27 cellular contexts compared by ENCODE assay signal in genomic region chrX:49257074-49257790, GRCh38. TPM values are rescaled to one million over a fixed set of nuclear protein-coding genes. Genes with fewer than 3 reads are reported as not detected.
DNase-seq lines count a peak whose midpoint lies in the region; ATAC-seq and TF ChIP-seq lines count a peak whose summit lies in the region.
"Had no signal": no experiment of that assay in that cellular context is flagged by ENCODE, and none has a peak within 500 bp of the region (broad histone marks: within the 10 kb centered on the region; RNA-seq: fewer than 3 reads in every experiment).

No MANE protein-coding gene starts in this region.

- peak in 1 of 3 donors; percentile 61 for DNase-seq in CD4-positive, CD25-positive, alpha-beta regulatory T cell
- DNase-seq in H7 (peak; percentile 33), AG08395 (ENCODE audit: low spot score) (no peak), HK-2 (ENCODE audit: unreplicated experiment) (no peak), right atrium auricular region (ENCODE audit: low spot score) (no peak)
- DNase-seq in activated CD8-positive, alpha-beta T cell treated with anti-CD3 and anti-CD28 coated beads, Interleukin-2, amount 10 ng/mL, durations not matched to agents 7 days and 5 days = no peak
- DNase-seq in naive thymus-derived CD8-positive, alpha-beta T cell = no peak
- DNase-seq: ACHN, adrenal gland, brain microvascular endothelial cell, Karpas-422, left ventricle myocardium inferior, NCI-H146, NCI-H446, NCI-H774, psoas muscle, transverse colon had no signal

- peak overlapping the region; percentile 6 for H3K4me3 ChIP-seq in CD4-positive, CD25-positive, alpha-beta regulatory T cell (ENCODE audit: low read depth, low read length)
- no peak overlapping the region for H3K4me3 ChIP-seq in H7 (ENCODE audit: insufficient read depth, low read depth, low read length)
- no peak overlapping the region for H3K4me3 ChIP-seq in right atrium auricular region
- H3K4me3 ChIP-seq: adrenal gland, BLaER1, left ventricle myocardium inferior, psoas muscle, transverse colon had no signal

- POLR2A ChIA-PET in activated CD8-positive, alpha-beta T cell treated with anti-CD3 and anti-CD28 coated beads, Interleukin-2, amount 10 ng/mL, durations not matched to agents 7 days and 5 days (lab: Charles Lee) = interaction anchor here (1.9 kb wide), 1 partner anchor 11 kb away, joined by 7 read pairs; no protein-coding TSS in a partner anchor
- POLR2A ChIA-PET in naive thymus-derived CD8-positive, alpha-beta T cell (lab: Charles Lee) = interaction anchor here (0.9 to 4.0 kb wide), 4 partner anchors 9 to 101 kb away, joined by 3 to 36 read pairs (median 4); partner anchors contain the start of genes CCDC22 and PPP1R3F

- TF ChIP-seq CTCF in right atrium auricular region (IDR thresholded peaks at IDR 0.05) = no peak

- no peaks in the 10 kb centered on the region for H3K27me3 ChIP-seq in CD4-positive, CD25-positive, alpha-beta regulatory T cell (ENCODE audit: control insufficient read depth, insufficient read depth, low read length)
- H3K27me3 ChIP-seq in H7 (ENCODE audit: control insufficient read depth, insufficient read depth, low read length) (no peaks in the 10 kb centered on the region), right atrium auricular region (no peaks in the 10 kb centered on the region)
- H3K27me3 ChIP-seq: brain microvascular endothelial cell, neutrophil, transverse colon had no signal

- H3K36me3 ChIP-seq in CD4-positive, CD25-positive, alpha-beta regulatory T cell (ENCODE audit: control insufficient read depth, insufficient read depth, low read length) = peaks cover 37% of the 10 kb centered on the region
- no peaks in the 10 kb centered on the region for H3K36me3 ChIP-seq in H7 (replicated peaks; ENCODE audit: control insufficient read depth, insufficient read depth, low read length)
- no peaks in the 10 kb centered on the region for H3K36me3 ChIP-seq in right atrium auricular region
- H3K36me3 ChIP-seq: adrenal gland, BLaER1, brain microvascular endothelial cell, left ventricle myocardium inferior, transverse colon had no signal

- peak overlapping the region; percentile 81 for H3K27ac ChIP-seq in CD4-positive, CD25-positive, alpha-beta regulatory T cell (ENCODE audit: insufficient read depth, low read length, poor library complexity, severe bottlenecking)
- no peak overlapping the region for H3K27ac ChIP-seq in right atrium auricular region
- H3K27ac ChIP-seq: adrenal gland, BLaER1, brain microvascular endothelial cell, left ventricle myocardium inferior, neutrophil, psoas muscle, transverse colon had no signal

- peak overlapping the region; percentile 48 to 97 (median 83) for H3K27ac Mint-ChIP-seq in CD4-positive, CD25-positive, alpha-beta regulatory T cell
- H3K27ac Mint-ChIP-seq in activated CD8-positive, alpha-beta T cell treated with anti-CD3 and anti-CD28 coated beads, Interleukin-2, amount 10 ng/mL, durations not matched to agents 7 days and 5 days = peak overlapping the region; percentile 39
- H3K27ac Mint-ChIP-seq in naive thymus-derived CD8-positive, alpha-beta T cell = peak overlapping the region in 7 of 10 donors; percentile 21 to 85 (median 53)
- H3K27ac Mint-ChIP-seq: activated T-helper 2 cell treated with anti-CD3 and anti-CD28 coated beads, Interferon-gamma antibody, Interleukin-2, Interleukin-4, amounts not matched to agents 10 μg/mL and 5 μg/mL and 100 μg/mL, durations not matched to agents 14 hours and 24 hours and 36 hours; T-helper 2 cell treated with Interferon-gamma antibody and Interleukin-4, amounts not matched to agents 5 μg/mL and 100 μg/mL, for 36 hours had no signal

- peak overlapping the region; percentile 70 to 100 (median 80) for H3K4me3 Mint-ChIP-seq in CD4-positive, CD25-positive, alpha-beta regulatory T cell
- no peak overlapping the region for H3K4me3 Mint-ChIP-seq in activated CD8-positive, alpha-beta T cell treated with anti-CD3 and anti-CD28 coated beads, Interleukin-2, amount 10 ng/mL, durations not matched to agents 7 days and 5 days
- H3K4me3 Mint-ChIP-seq in naive thymus-derived CD8-positive, alpha-beta T cell = peak overlapping the region in 5 of 10 donors; percentile 38 to 72 (median 56)

- H3K36me3 Mint-ChIP-seq in CD4-positive, CD25-positive, alpha-beta regulatory T cell = peaks cover 38% of the 10 kb centered on the region
- peaks cover 11% of the 10 kb centered on the region for H3K36me3 Mint-ChIP-seq in activated CD8-positive, alpha-beta T cell treated with anti-CD3 and anti-CD28 coated beads, Interleukin-2, amount 10 ng/mL, durations not matched to agents 7 days and 5 days (ENCODE audit: low read depth)
- peaks cover 0 to 3% (median 0%) of the 10 kb centered on the region in 3 donors for H3K36me3 Mint-ChIP-seq in naive thymus-derived CD8-positive, alpha-beta T cell

- H3K9me3 Mint-ChIP-seq in CD4-positive, CD25-positive, alpha-beta regulatory T cell = peaks cover 0 to 4% (median 0%) of the 10 kb centered on the region in 7 donors
- no peaks in the 10 kb centered on the region for H3K9me3 Mint-ChIP-seq in activated CD8-positive, alpha-beta T cell treated with anti-CD3 and anti-CD28 coated beads, Interleukin-2, amount 10 ng/mL, durations not matched to agents 7 days and 5 days (ENCODE audit: insufficient read depth)
- H3K9me3 Mint-ChIP-seq in naive thymus-derived CD8-positive, alpha-beta T cell = no peaks in the 10 kb centered on the region
- H3K9me3 Mint-ChIP-seq: activated T-helper 2 cell treated with anti-CD3 and anti-CD28 coated beads, Interferon-gamma antibody, Interleukin-2, Interleukin-4, amounts not matched to agents 10 μg/mL and 5 μg/mL and 100 μg/mL, durations not matched to agents 14 hours and 24 hours and 36 hours; T-helper 2 cell treated with Interferon-gamma antibody and Interleukin-4, amounts not matched to agents 5 μg/mL and 100 μg/mL, for 36 hours had no signal

- H3K4me1 Mint-ChIP-seq in CD4-positive, CD25-positive, alpha-beta regulatory T cell = peaks cover 0 to 67% (median 21%) of the 10 kb centered on the region in 4 donors
- peaks cover 28% of the 10 kb centered on the region for H3K4me1 Mint-ChIP-seq in activated CD8-positive, alpha-beta T cell treated with anti-CD3 and anti-CD28 coated beads, Interleukin-2, amount 10 ng/mL, durations not matched to agents 7 days and 5 days (ENCODE audit: low read depth)
- peaks cover 13 to 30% (median 26%) of the 10 kb centered on the region in 4 donors for H3K4me1 Mint-ChIP-seq in naive thymus-derived CD8-positive, alpha-beta T cell

- no peak for ATAC-seq in CD4-positive, CD25-positive, alpha-beta regulatory T cell (ENCODE audit: low read depth in 2 of 2)
- ATAC-seq in activated CD8-positive, alpha-beta T cell treated with anti-CD3 and anti-CD28 coated beads, Interleukin-2, amount 10 ng/mL, durations not matched to agents 7 days and 5 days = no peak
- ATAC-seq in naive thymus-derived CD8-positive, alpha-beta T cell = peak; percentile 36 to 45
- ATAC-seq: HCT116, psoas muscle had no signal

- H3K9me3 ChIP-seq in CD4-positive, CD25-positive, alpha-beta regulatory T cell (ENCODE audit: control insufficient read depth in 2 of 2, low read length in 2 of 2) = no peaks in the 10 kb centered on the region
- no peaks in the 10 kb centered on the region for H3K9me3 ChIP-seq in right atrium auricular region
- H3K9me3 ChIP-seq: adrenal gland, BLaER1, left ventricle myocardium inferior, neutrophil, psoas muscle, transverse colon had no signal

- H3K4me1 ChIP-seq in CD4-positive, CD25-positive, alpha-beta regulatory T cell (ENCODE audit: control insufficient read depth, insufficient read depth, low read length, poor library complexity, severe bottlenecking) = peaks cover 73% of the 10 kb centered on the region
- no peaks in the 10 kb centered on the region for H3K4me1 ChIP-seq in right atrium auricular region
- H3K4me1 ChIP-seq: adrenal gland, left ventricle myocardium inferior, psoas muscle, transverse colon had no signal

- no peaks in the 10 kb centered on the region for H3K27me3 Mint-ChIP-seq in CD4-positive, CD25-positive, alpha-beta regulatory T cell
- no peaks in the 10 kb centered on the region for H3K27me3 Mint-ChIP-seq in activated CD8-positive, alpha-beta T cell treated with anti-CD3 and anti-CD28 coated beads, Interleukin-2, amount 10 ng/mL, durations not matched to agents 7 days and 5 days (ENCODE audit: low read depth)
- H3K27me3 Mint-ChIP-seq in naive thymus-derived CD8-positive, alpha-beta T cell = no peaks in the 10 kb centered on the region

- CTCF ChIA-PET in activated CD8-positive, alpha-beta T cell treated with anti-CD3 and anti-CD28 coated beads, Interleukin-2, amount 10 ng/mL, durations not matched to agents 7 days and 5 days (lab: Charles Lee) = interaction anchor here (1.1 kb wide), 1 partner anchor 64 kb away, joined by 3 read pairs; no protein-coding TSS in a partner anchor

RNA-seq across cellular contexts. Expression of gene FOXP3, which starts 7.3 kb away (rescaled TPM):
- 198 TPM for total RNA-seq in CD4-positive, CD25-positive, alpha-beta regulatory T cell
- 100 to 1,000 TPM; 154 to 190 (median 172) TPM for polyA plus RNA-seq in CD4-positive, CD25-positive, alpha-beta regulatory T cell
- 0.14 and 0.37 TPM in 2 replicates for total RNA-seq in H7 (2014; rRNA removed; shearing (Covaris generic))
- 10 to 100 TPM; 14.6 to 15.4 TPM for total RNA-seq in activated CD8-positive, alpha-beta T cell treated with anti-CD3 and anti-CD28 coated beads, Interleukin-2, amount 10 ng/mL, durations not matched to agents 7 days and 5 days
- under 1 TPM; 0.18 to 0.41 TPM for total RNA-seq in naive thymus-derived CD8-positive, alpha-beta T cell
- under 1 TPM in 2 of 3 donors, not detected in 1; 0.17 to 0.33 TPM for polyA plus RNA-seq in naive thymus-derived CD8-positive, alpha-beta T cell
- not detected for total RNA-seq in right atrium auricular region
- total RNA-seq: Daoy, left ventricle myocardium inferior, mesenteric fat pad, psoas muscle, RPMI7951, transverse colon had no signal

RNA-seq across cellular contexts. Expression of gene PPP1R3F, which starts 12.4 kb away (rescaled TPM):
- 19.4 TPM for total RNA-seq in CD4-positive, CD25-positive, alpha-beta regulatory T cell
- 10 to 100 TPM; 11.8 to 28.0 (median 15.1) TPM for polyA plus RNA-seq in CD4-positive, CD25-positive, alpha-beta regulatory T cell
- 8.9 and 16.4 TPM in 2 replicates for total RNA-seq in H7 (2014; rRNA removed; shearing (Covaris generic))
- 1 to 10 TPM; 8.0 to 8.5 TPM for total RNA-seq in activated CD8-positive, alpha-beta T cell treated with anti-CD3 and anti-CD28 coated beads, Interleukin-2, amount 10 ng/mL, durations not matched to agents 7 days and 5 days
- total RNA-seq in naive thymus-derived CD8-positive, alpha-beta T cell = 10 to 100 TPM; 14.8 to 21.8 TPM
- 1 to 10 TPM; 6.7 to 9.7 (median 8.3) TPM for polyA plus RNA-seq in naive thymus-derived CD8-positive, alpha-beta T cell
- 10 to 100 TPM; 24.2 to 29.6 TPM for total RNA-seq in right atrium auricular region

RNA-seq across cellular contexts. Expression of gene CCDC22, which starts 22.0 kb away (rescaled TPM):
- total RNA-seq in CD4-positive, CD25-positive, alpha-beta regulatory T cell = 18.3 TPM
- 10 to 100 TPM; 18.8 to 34.6 (median 28.0) TPM for polyA plus RNA-seq in CD4-positive, CD25-positive, alpha-beta regulatory T cell
- total RNA-seq in H7 (2014; rRNA removed; shearing (Covaris generic)) = 11.1 and 13.7 TPM in 2 replicates
- 10 to 100 TPM; 27.3 to 32.2 TPM for total RNA-seq in activated CD8-positive, alpha-beta T cell treated with anti-CD3 and anti-CD28 coated beads, Interleukin-2, amount 10 ng/mL, durations not matched to agents 7 days and 5 days
- 10 to 100 TPM; 27.4 to 27.9 TPM for total RNA-seq in naive thymus-derived CD8-positive, alpha-beta T cell
- 10 to 100 TPM; 22.2 to 29.8 (median 25.2) TPM for polyA plus RNA-seq in naive thymus-derived CD8-positive, alpha-beta T cell
- 10 to 100 TPM in 1 of 2 donors, 1 to 10 TPM in 1; 9.5 to 14.4 TPM for total RNA-seq in right atrium auricular region

RNA-seq across cellular contexts. Expression of gene CACNA1F, which starts 24.1 kb away (rescaled TPM):
- 0.69 TPM for total RNA-seq in CD4-positive, CD25-positive, alpha-beta regulatory T cell
- polyA plus RNA-seq in CD4-positive, CD25-positive, alpha-beta regulatory T cell = not detected
- total RNA-seq in H7 (2014; rRNA removed; shearing (Covaris generic)) = 0.55 and 2.1 TPM in 2 replicates
- total RNA-seq in activated CD8-positive, alpha-beta T cell treated with anti-CD3 and anti-CD28 coated beads, Interleukin-2, amount 10 ng/mL, durations not matched to agents 7 days and 5 days = under 1 TPM; 0.11 to 0.18 TPM
- total RNA-seq in naive thymus-derived CD8-positive, alpha-beta T cell = 1 to 10 TPM; 3.6 to 3.8 TPM
- under 1 TPM in 1 of 3 donors, not detected in 2; 0.02 TPM for polyA plus RNA-seq in naive thymus-derived CD8-positive, alpha-beta T cell
- total RNA-seq in right atrium auricular region = under 1 TPM; 0.08 to 0.11 TPM
- total RNA-seq: chondrocyte, Daoy, mesenteric fat pad, myocyte, RPMI7951 had no signal

RNA-seq across cellular contexts. Expression of gene GAGE10, which starts 46.2 kb away (rescaled TPM):
- not detected for total RNA-seq in CD4-positive, CD25-positive, alpha-beta regulatory T cell
- not detected for polyA plus RNA-seq in CD4-positive, CD25-positive, alpha-beta regulatory T cell
- total RNA-seq in H7 (2014; rRNA removed; shearing (Covaris generic)) = not detected in 2 replicates
- not detected for total RNA-seq in activated CD8-positive, alpha-beta T cell treated with anti-CD3 and anti-CD28 coated beads, Interleukin-2, amount 10 ng/mL, durations not matched to agents 7 days and 5 days
- total RNA-seq in naive thymus-derived CD8-positive, alpha-beta T cell = 1 to 10 TPM in 1 of 2 experiments, not detected in 1; 1.0 TPM
- not detected for polyA plus RNA-seq in naive thymus-derived CD8-positive, alpha-beta T cell
- not detected for total RNA-seq in right atrium auricular region
- total RNA-seq: activated T-helper 2 cell treated with anti-CD3 and anti-CD28 coated beads, Interferon-gamma antibody, Interleukin-2, Interleukin-4, amounts not matched to agents 10 μg/mL and 5 μg/mL and 100 μg/mL, durations not matched to agents 14 hours and 24 hours and 36 hours; adrenal gland; chondrocyte; Daoy; left ventricle myocardium inferior; mesenteric fat pad; myocyte; psoas muscle; RPMI7951; transverse colon had no signal
- polyA plus RNA-seq: adrenal gland, psoas muscle had no signal

Comparison
In these comparisons a context has a peak if more than half of its experiments do, and no peak if none do; other contexts are left out.
1. ATAC-seq: peak in naive thymus-derived CD8-positive, alpha-beta T cell (2 of 2); none in CD4-positive, CD25-positive, alpha-beta regulatory T cell (0 of 2) and activated CD8-positive, alpha-beta T cell treated with anti-CD3 and anti-CD28 coated beads, Interleukin-2, amount 10 ng/mL, durations not matched to agents 7 days and 5 days (single experiment).
2. RNA of gene FOXP3, which starts 7.3 kb away (total RNA-seq): 198 TPM in CD4-positive, CD25-positive, alpha-beta regulatory T cell (single experiment); 14.6 to 15.4 TPM in activated CD8-positive, alpha-beta T cell treated with anti-CD3 and anti-CD28 coated beads, Interleukin-2, amount 10 ng/mL, durations not matched to agents 7 days and 5 days, 0.18 to 0.41 TPM in naive thymus-derived CD8-positive, alpha-beta T cell, 0.14 to 0.37 TPM in H7 and not detected in right atrium auricular region; every median in the first group is over 10 times any median in the second.
3. Peak in every context shown above with its lines, with median percentiles within 50 percentile points of each other: H3K27ac Mint-ChIP-seq.